Comparison of ENCODE assay signal across 8 cellular contexts in the genomic region with DNA sequence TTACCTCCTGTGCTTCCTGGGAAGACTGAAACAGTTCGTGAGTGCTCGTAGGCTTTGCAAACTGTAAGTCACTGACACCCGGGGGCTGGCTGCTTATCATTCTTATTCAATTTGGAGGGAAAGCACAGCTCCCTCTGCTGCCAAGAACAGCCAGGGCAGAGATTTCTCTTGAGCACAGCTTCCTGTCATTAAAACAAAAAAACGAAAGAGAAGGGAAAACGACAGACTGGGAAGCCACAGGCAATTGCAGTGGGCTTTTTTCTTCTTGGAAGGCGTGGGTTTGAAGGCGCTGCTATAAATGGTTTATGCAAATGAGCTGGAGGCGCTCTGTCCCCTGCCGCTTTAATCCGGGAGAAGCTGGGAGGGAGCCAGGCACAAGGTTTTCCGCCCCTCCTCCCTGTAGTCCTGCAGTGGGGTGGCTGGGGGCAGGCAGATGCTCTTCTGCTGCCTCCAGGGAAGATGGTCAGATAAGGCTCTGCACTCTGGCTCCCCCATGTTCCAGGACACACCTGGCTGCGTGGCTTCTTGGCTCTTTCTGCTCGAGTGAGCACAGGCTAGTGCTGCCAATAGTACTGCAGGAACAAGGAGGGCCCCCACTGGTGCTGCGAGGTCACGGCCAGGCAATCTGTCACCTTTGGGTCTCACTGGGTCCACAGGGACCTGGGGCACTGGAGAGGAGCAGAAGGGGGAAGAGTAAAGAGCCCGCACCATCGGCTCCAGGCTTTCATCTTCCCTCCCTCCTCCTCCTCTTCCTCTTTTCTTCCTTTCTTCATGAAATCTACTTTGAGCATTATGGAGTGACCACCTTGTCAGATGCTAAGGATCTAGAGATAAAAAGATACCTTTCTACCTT. TPM values are rescaled to one million over a fixed set of nuclear protein-coding genes. Genes with fewer than 3 reads are reported as not detected.
DNase-seq lines count a peak whose midpoint lies in the region; ATAC-seq, FAIRE-seq and TF ChIP-seq lines count a peak whose summit lies in the region.

No MANE protein-coding gene starts in this region.

- H3K4me2 ChIP-seq in mammary epithelial cell (ENCODE audit: insufficient read depth, low read depth, low read length) (peak overlapping the region; percentile 81), keratinocyte (ENCODE audit: control insufficient read depth, extremely low read depth, insufficient read depth, low read depth, low read length) (peak overlapping the region; percentile 68)

- H3K4me3 ChIP-seq in GM06990 (replicated peaks; ENCODE audit: low read depth, low read length) (peak overlapping the region; percentile 31), mammary epithelial cell (replicated peaks in 1 of 3; ENCODE audit: insufficient read depth in 1 of 3, low read depth in 2 of 3, low read length in 3 of 3) (peak overlapping the region in 2 of 3 experiments; percentile 29 to 31), keratinocyte (ENCODE audit: control insufficient read depth in 2 of 3, extremely low read depth in 1 of 3, insufficient read depth in 2 of 3, low read depth in 1 of 3, low read length in 3 of 3) (peak overlapping the region in 1 of 3 experiments; percentile 29)

- ATAC-seq in HG02763 (IDR thresholded peaks at IDR 0.05; ENCODE audit: unreplicated experiment): no peak

- FAIRE-seq in keratinocyte (lab: Jason Lieb, UNC): peak; percentile 61

- H3K79me2 ChIP-seq in mammary epithelial cell (ENCODE audit: insufficient read depth, low read length) (no peaks in the 10 kb centered on the region), keratinocyte (ENCODE audit: control insufficient read depth, insufficient read depth, low read length) (no peaks in the 10 kb centered on the region)

- no peaks in the 10 kb centered on the region for H3K9me3 ChIP-seq in mammary epithelial cell (replicated peaks; ENCODE audit: insufficient read depth, low read length)
- no peaks in the 10 kb centered on the region for H3K9me3 ChIP-seq in keratinocyte (ENCODE audit: control insufficient read depth, low read depth, low read length)

- H4K20me1 ChIP-seq in mammary epithelial cell (ENCODE audit: insufficient read depth, low read length) (no peaks in the 10 kb centered on the region), keratinocyte (ENCODE audit: control insufficient read depth, extremely low read depth, insufficient read depth, low read length) (no peaks in the 10 kb centered on the region)

- H3K9ac ChIP-seq in mammary epithelial cell (ENCODE audit: insufficient read depth, low read length) (no peak overlapping the region), keratinocyte (ENCODE audit: control insufficient read depth, extremely low read depth, insufficient read depth, low read length) (peak overlapping the region; percentile 14)

- in situ Hi-C loops in mammary epithelial cell (cut with MboI; ENCODE audit: low sequenced_read_pairs in 2 of 2): no loop called here

- dilution Hi-C loops in mammary epithelial cell (cut with HindIII; ENCODE audit: low sequenced_read_pairs) (no loop called here), keratinocyte (cut with MboI; ENCODE audit: extremely low pct_ligation_motif_present, low sequenced_read_pairs) (no loop called here)

- intact Hi-C loops in mammary epithelial cell (cut with micrococcal nuclease): loop anchor here (5.0 kb wide), 1 partner anchor 51 kb away; a partner anchor contains a TSS

- WGBS in mammary epithelial cell (ENCODE audit: low coverage, missing lambda C conversion rate): 10% methylated on average over 17 of the region's 17 CpGs

- CTCF ChIA-PET in mammary epithelial cell (lab: Charles Lee; ENCODE audit: low non-redundant PET): interaction anchor here (0.5 kb wide), 1 partner anchor 18 kb away, joined by 3 read pairs; no protein-coding TSS in a partner anchor

- H3K4me1 ChIP-seq in mammary epithelial cell (ENCODE audit: insufficient read depth, low read length) (peaks cover 6% of the 10 kb centered on the region), keratinocyte (ENCODE audit: control insufficient read depth, extremely low read depth, insufficient read depth, low read length) (peaks cover 8% of the 10 kb centered on the region)

- no peaks in the 10 kb centered on the region for H3K9me1 ChIP-seq in keratinocyte (ENCODE audit: control insufficient read depth, extremely low read depth, insufficient read depth, low read length)

- BruUV-seq in mammary epithelial cell (replicated peaks; lab: Mats Ljungman, UMichigan): no TSS peak

- no peak overlapping the region for H3K27ac ChIP-seq in mammary epithelial cell (ENCODE audit: insufficient read depth, low read depth, low read length)
- H3K27ac ChIP-seq in keratinocyte (ENCODE audit: control insufficient read depth, insufficient read depth, low read length): no peak overlapping the region

- DNase-seq in GM06990 (ENCODE audit: extremely low read depth, insufficient read length) (peak; percentile 25), SHP77 (lab: John Stamatoyannopoulos, UW) (peak; percentile 60 to 69), mammary epithelial cell (peak; percentile 25), keratinocyte (ENCODE audit: low read depth, low spot score) (no peak), T-helper 9 cell (no peak)
- peak; percentile 17 for DNase-seq in stimulated activated CD4-positive, alpha-beta T cell treated with anti-CD3 and anti-CD28 coated beads, Interleukin-12 subunit alpha, Interleukin-12 subunit beta, amount 100 ng/mL, for 4 hours

- H2AFZ ChIP-seq in mammary epithelial cell (ENCODE audit: low read depth, low read length) (peak overlapping the region; percentile 83), keratinocyte (ENCODE audit: control insufficient read depth, low read length) (peak overlapping the region; percentile 38)

- H3K36me3 ChIP-seq in GM06990 (ENCODE audit: control insufficient read depth, insufficient read depth, low read length): no peaks in the 10 kb centered on the region
- no peaks in the 10 kb centered on the region for H3K36me3 ChIP-seq in mammary epithelial cell (ENCODE audit: insufficient read depth, low read length)
- H3K36me3 ChIP-seq in keratinocyte (ENCODE audit: control insufficient read depth in 2 of 2, extremely low read depth in 1 of 2, insufficient read depth in 2 of 2, low read length in 2 of 2): no peaks in the 10 kb centered on the region

- H3K27me3 ChIP-seq in GM06990 (replicated peaks; ENCODE audit: control insufficient read depth, insufficient read depth, low read length): no peaks in the 10 kb centered on the region; the same call in 1 of the 2 replicates
- peaks cover 3% of the 10 kb centered on the region for H3K27me3 ChIP-seq in mammary epithelial cell (ENCODE audit: insufficient read depth, low read length)
- H3K27me3 ChIP-seq in keratinocyte (ENCODE audit: control insufficient read depth, extremely low read depth, insufficient read depth, low read length): peaks cover 14% of the 10 kb centered on the region

- TF ChIP-seq CTCF in GM06990 (IDR thresholded peaks at IDR 0.05; ENCODE audit: insufficient read depth, low read length, poor library complexity, severe bottlenecking) (peak; percentile 63), LNCAP (IDR thresholded peaks at IDR 0.05) (peak; percentile 66), mammary epithelial cell (conservative IDR thresholded peaks at IDR 0.05 in 1 of 2, IDR thresholded peaks at IDR 0.05 in 1 of 2; ENCODE audit: extremely low read depth in 1 of 2, insufficient read depth in 1 of 2, low read depth in 1 of 2, low read length in 2 of 2) (peak; percentile 28 to 52), keratinocyte (optimal IDR thresholded peaks at IDR 0.05 in 1 of 3, IDR thresholded peaks at IDR 0.05 in 1 of 3, conservative IDR thresholded peaks at IDR 0.05 in 1 of 3; ENCODE audit: extremely low read depth in 1 of 3, insufficient read depth in 2 of 3, low read length in 3 of 3) (peak; percentile 50 to 60 (median 55))

RNA-seq across cellular contexts. Expression of a gene that starts 49.5 kb away (rescaled TPM):
- total RNA-seq in mammary epithelial cell: 1 to 10 TPM in 1 of 2 donors, under 1 TPM in 1; 0.50 to 1.1 TPM
- polyA plus RNA-seq in mammary epithelial cell: 0.10 TPM
- polyA minus RNA-seq in mammary epithelial cell: not detected
- polyA plus RNA-seq in keratinocyte: 0.02 to 0.12 TPM (median 0.03 TPM) in 3 replicates
- polyA plus RNA-seq in keratinocyte (2011; ENCODE audit: low read depth): not detected
- 0.04 and 0.17 TPM in 2 replicates for polyA plus RNA-seq in keratinocyte (2011; cell fraction: cytosol; rRNA removed)
- 0.10 and 0.23 TPM in 2 replicates for polyA plus RNA-seq in keratinocyte (2011; cell fraction: nucleus; rRNA removed)
- 0.15 and 0.41 TPM in 2 replicates for polyA plus RNA-seq in keratinocyte (2012; ENCODE audit: low replicate concordance)
- polyA minus RNA-seq in keratinocyte: 0.13 TPM in 1 of 3 replicates, not detected in the others
- polyA minus RNA-seq in keratinocyte (2011; cell fraction: cytosol; rRNA and poly(A)+ RNA removed): not detected
- polyA minus RNA-seq in keratinocyte (2011; cell fraction: nucleus; rRNA and poly(A)+ RNA removed): 0.11 and 0.16 TPM in 2 replicates

Comparison
In these comparisons a context has a peak if more than half of its experiments do, and no peak if none do; other contexts are left out.
1. DNase-seq: peak in GM06990 (single experiment), SHP77 (2 of 2), mammary epithelial cell (single experiment) and stimulated activated CD4-positive, alpha-beta T cell treated with anti-CD3 and anti-CD28 coated beads, Interleukin-12 subunit alpha, Interleukin-12 subunit beta, amount 100 ng/mL, for 4 hours (single experiment); none in keratinocyte (single experiment) and T-helper 9 cell (single experiment).
2. Peak in every context shown above with its lines, with median percentiles within 50 percentile points of each other: CTCF ChIP-seq.